ENCODE assay signal across 7 cellular contexts in the genomic region with DNA sequence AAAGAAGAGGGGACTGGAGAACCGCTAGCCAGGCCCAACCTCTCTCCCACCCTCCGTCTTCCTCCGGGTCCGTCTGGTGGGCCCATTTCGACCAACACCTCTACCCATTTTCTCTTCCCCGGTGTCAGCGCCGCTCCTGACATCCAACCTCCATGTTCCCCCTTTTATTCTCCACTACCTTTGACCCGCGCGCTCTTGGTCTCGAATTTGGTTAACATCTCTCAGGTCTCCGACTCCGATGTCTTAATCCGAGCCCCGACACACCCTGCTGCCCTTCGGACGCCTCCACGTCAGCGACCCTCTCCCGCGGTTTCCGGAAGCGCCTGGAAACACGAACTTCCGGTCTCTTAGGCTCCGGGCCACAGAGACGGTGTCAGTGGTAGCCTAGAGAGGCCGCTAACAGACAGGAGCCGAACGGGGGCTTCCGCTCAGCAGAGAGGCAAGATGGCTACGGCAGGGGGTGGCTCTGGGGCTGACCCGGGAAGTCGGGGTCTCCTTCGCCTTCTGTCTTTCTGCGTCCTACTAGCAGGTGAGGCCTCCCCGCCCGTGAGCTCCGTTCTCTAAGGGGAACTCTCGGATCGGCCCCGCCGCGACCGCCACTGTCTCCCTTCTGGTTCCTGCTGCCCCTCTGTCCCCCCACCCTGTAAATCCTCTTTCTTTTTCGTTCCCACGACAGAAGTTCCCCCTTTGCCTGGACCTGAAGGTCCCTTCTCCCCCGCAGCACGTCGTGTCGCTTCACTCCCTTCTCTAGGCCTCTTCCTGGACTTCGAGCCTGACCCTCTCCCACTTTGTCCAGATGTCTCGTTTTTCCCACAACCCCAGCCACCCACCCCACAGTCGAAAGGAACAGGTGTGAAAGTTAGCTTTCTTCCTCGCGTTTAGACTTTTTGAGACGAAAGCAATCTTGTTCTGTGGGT. TPM values are rescaled to one million over a fixed set of nuclear protein-coding genes. Genes with fewer than 3 reads are reported as not detected.
A peak's percentile ranks its signal among the peaks of the same experiment; 100 is the strongest.
DNase-seq lines count a peak whose midpoint lies in the region; ATAC-seq, FAIRE-seq and TF ChIP-seq lines count a peak whose summit lies in the region.

COPA (minus strand) TSS at position 298 of the 917 bp plus-strand sequence; CDS start at position 218, 80 bp downstream.
NCSTN (plus strand) TSS at position 431 of the 917 bp plus-strand sequence; CDS start at position 445, 14 bp downstream.

- WGBS in body of pancreas, 2 donors = 0% methylated on average over 55 to 58 of the region's 58 CpGs
- WGBS in sigmoid colon, 2 donors = 0 to 1% methylated on average over 58 of the region's 58 CpGs

- TF ChIP-seq EP300 in sigmoid colon (IDR thresholded peaks at IDR 0.05) = no peak

- peak within 1 kb of the TSS; percentile 75 to 96 for H3K4me3 ChIP-seq in body of pancreas
- peak within 1 kb of the TSS; percentile 68 to 84 (median 75) for H3K4me3 ChIP-seq in sigmoid colon

- no peaks in the 10 kb centered on the region for H3K27me3 ChIP-seq in body of pancreas
- no peaks in the 10 kb centered on the region for H3K27me3 ChIP-seq in sigmoid colon

- TF ChIP-seq CTCF in body of pancreas (IDR thresholded peaks at IDR 0.05) (peak in 1 of 7 experiments; percentile 10), sigmoid colon (IDR thresholded peaks at IDR 0.05) (no peak)

- FAIRE-seq in TTC549 (lab: Jason Lieb, UNC) = peak; percentile 96

- peak within 1 kb of the TSS; percentile 72 to 90 (median 87) for H3K27ac ChIP-seq in body of pancreas
- H3K27ac ChIP-seq in sigmoid colon = peak within 1 kb of the TSS; percentile 78 to 92 (median 89)

- intact Hi-C loops in body of pancreas (cut with DNase I) = no loop called here
- intact Hi-C loops in sigmoid colon (cut with DNase I) = loop anchor here (5.0 kb wide), 3 partner anchors 59 to 246 kb away; partner anchors contain the start of genes IGSF8, PEA15 and VANGL2

- DNase-seq in NCI-H2107 treated with DMSO at 0.1 percent for 48 hours (lab: John Stamatoyannopoulos, UW; ENCODE audit: unreplicated experiment) (peak; percentile 89), body of pancreas (peak; percentile 89 to 93 (median 92)), iPS DF 19.7 (ENCODE audit: low read depth, low spot score) (peak; percentile 84), sigmoid colon (peak; percentile 96)

- TF ChIP-seq POLR2A in body of pancreas (IDR thresholded peaks at IDR 0.05) = peak; percentile 76 to 96 (median 95)
- peak; percentile 84 to 93 for TF ChIP-seq POLR2A in sigmoid colon (IDR thresholded peaks at IDR 0.05)

- H3K36me3 ChIP-seq in body of pancreas (replicated peaks in 1 of 2; ENCODE audit: insufficient read depth in 1 of 2, low read depth in 2 of 2) (peaks cover 0 to 15% of the 10 kb centered on the region in 2 donors), sigmoid colon (peaks cover 0 to 47% (median 5%) of the 10 kb centered on the region in 4 donors)

- H3K9me3 ChIP-seq in body of pancreas (no peaks in the 10 kb centered on the region), sigmoid colon (no peaks in the 10 kb centered on the region)

- ATAC-seq in GM18517 (IDR thresholded peaks at IDR 0.05; ENCODE audit: unreplicated experiment) (peak; percentile 79), HG03060 (IDR thresholded peaks at IDR 0.05; ENCODE audit: low read depth, unreplicated experiment) (peak; percentile 72), body of pancreas (peak; percentile 99)

- H3K4me1 ChIP-seq in body of pancreas (peaks cover 41% of the 10 kb centered on the region), sigmoid colon (peaks cover 0 to 34% (median 21%) of the 10 kb centered on the region in 4 donors)

RNA-seq across cellular contexts. Expression of gene COPA, which starts in this region (rescaled TPM):
- total RNA-seq in body of pancreas (10 to 100 TPM; 75.8 to 86.7 TPM), sigmoid colon (100 to 1,000 TPM in 1 of 4 donors, 10 to 100 TPM in 3; 93.8 to 117 (median 96.5) TPM)
- 10 to 100 TPM; 62.5 to 76.0 (median 68.7) TPM for polyA plus RNA-seq in sigmoid colon

RNA-seq across cellular contexts. Expression of gene NCSTN, which starts in this region (rescaled TPM):
- total RNA-seq in body of pancreas (10 to 100 TPM; 30.7 to 39.2 TPM), sigmoid colon (10 to 100 TPM; 30.3 to 46.7 (median 39.0) TPM)
- polyA plus RNA-seq in sigmoid colon = 10 to 100 TPM; 12.0 to 55.6 (median 19.4) TPM

Comparison
In these comparisons a context has a peak if more than half of its experiments do, and no peak if none do; other contexts are left out.
1. Peak in every context shown above with its lines: DNase-seq, ATAC-seq, H3K4me3 ChIP-seq and H3K27ac ChIP-seq.